1 cellular context compared by ENCODE assay signal in genomic region chr4:8404791-8405515, GRCh38.
TF ChIP-seq lines count a peak whose summit lies in the region.

No MANE protein-coding gene starts in this region.

TF ChIP-seq in GM12891, 5 proteins besides CTCF, POLR2A, EP300 and RAD21:
- TF ChIP-seq TAF1 (IDR thresholded peaks at IDR 0.05; ENCODE audit: low read depth, low read length) (no peak), POLR2AphosphoS5 (IDR thresholded peaks at IDR 0.05; ENCODE audit: low read depth, low read length) (no peak), PAX5 (IDR thresholded peaks at IDR 0.05; ENCODE audit: insufficient read depth, low read length, severe bottlenecking) (no peak), SPI1 (IDR thresholded peaks at IDR 0.05; ENCODE audit: low read depth, low read length) (no peak), POU2F2 (IDR thresholded peaks at IDR 0.05; ENCODE audit: low read depth, low read length) (no peak)
TF ChIP-seq in GM12891: peak in this region for 0.
